In genomic region chr10:167383-167782, GRCh38 we compare ENCODE assay signal across 11 cellular contexts.
"Had no signal": no experiment of that assay in that cellular context is flagged by ENCODE, and none has a peak within 500 bp of the region (broad histone marks: within the 10 kb centered on the region; RNA-seq: fewer than 3 reads in every experiment).

No MANE protein-coding gene starts in this region.

- ATAC-seq: GM23338, HCT116 had no signal

- H3K27ac ChIP-seq: GM23248 had no signal

- H3K4me2 ChIP-seq: GM23338 had no signal

- FAIRE-seq: H1, H54 had no signal

- H3K9ac ChIP-seq: GM23248 had no signal

- H3K4me3 ChIP-seq: GM23248, GM23338, HAP-1 had no signal

- H3K36me3 ChIP-seq: HAP-1 had no signal

- DNase-seq: GM23248, GOT3, H7, H9, HCEC 1CT, HFFc6 had no signal

- H2AFZ ChIP-seq: GM23248, GM23338 had no signal

- H3K4me1 ChIP-seq: HAP-1 had no signal
